ENCODE assay signal across 8 cellular contexts in genomic region chr1:111192643-111193519, GRCh38. TPM values are rescaled to one million over a fixed set of nuclear protein-coding genes. Genes with fewer than 3 reads are reported as not detected.
DNase-seq lines count a peak whose midpoint lies in the region; ATAC-seq and TF ChIP-seq lines count a peak whose summit lies in the region.

No MANE protein-coding gene starts in this region.

- peak overlapping the region; percentile 98 for H3K4me3 Mint-ChIP-seq in activated CD4-positive, alpha-beta T cell treated with anti-CD3 and anti-CD28 coated beads, Interleukin-2, amount 10 ng/mL, durations not matched to agents 24 days and 14 days

- TF ChIP-seq POLR2A in stomach (IDR thresholded peaks at IDR 0.05) (no peak), erythroblast (IDR thresholded peaks at IDR 0.05; ENCODE audit: low read length) (no peak)

- H3K4me1 ChIP-seq in stomach, result peaks cover 46 to 79% (median 54%) of the 10 kb centered on the region in 4 donors

- no peaks in the 10 kb centered on the region for H3K27me3 Mint-ChIP-seq in activated CD4-positive, alpha-beta T cell treated with anti-CD3 and anti-CD28 coated beads, Interleukin-2, amount 10 ng/mL, durations not matched to agents 24 days and 14 days

- H3K27ac Mint-ChIP-seq in activated CD4-positive, alpha-beta T cell treated with anti-CD3 and anti-CD28 coated beads, Interleukin-2, amount 10 ng/mL, durations not matched to agents 24 days and 14 days, result peak overlapping the region; percentile 86

- H3K27me3 ChIP-seq in stomach, result no peaks in the 10 kb centered on the region

- H3K36me3 ChIP-seq in stomach, result peaks cover 38 to 90% (median 69%) of the 10 kb centered on the region in 4 donors

- no peaks in the 10 kb centered on the region for H3K9me3 ChIP-seq in stomach

- no peaks in the 10 kb centered on the region for H3K9me3 Mint-ChIP-seq in activated CD4-positive, alpha-beta T cell treated with anti-CD3 and anti-CD28 coated beads, Interleukin-2, amount 10 ng/mL, durations not matched to agents 24 days and 14 days

- DNase-seq in activated CD4-positive, alpha-beta T cell treated with anti-CD3 and anti-CD28 coated beads, Interleukin-2, amount 10 ng/mL, durations not matched to agents 24 days and 14 days, result no peak
- no peak for DNase-seq in activated CD4-positive, alpha-beta T cell treated with anti-CD3 and anti-CD28 coated beads for 4 hours
- DNase-seq in T-helper 22 cell (ENCODE audit: low read depth) (peak; percentile 36), globus pallidus (ENCODE audit: low spot score) (peak; percentile 43), stomach (no peak), erythroblast (lab: John Stamatoyannopoulos, UW) (no peak), OCI-M2 (lab: John Stamatoyannopoulos, UW; ENCODE audit: unreplicated experiment) (no peak)

- no peak for TF ChIP-seq CTCF in stomach (IDR thresholded peaks at IDR 0.05)

- peaks cover 90% of the 10 kb centered on the region for H3K4me1 Mint-ChIP-seq in activated CD4-positive, alpha-beta T cell treated with anti-CD3 and anti-CD28 coated beads, Interleukin-2, amount 10 ng/mL, durations not matched to agents 24 days and 14 days

- no peak overlapping the region for H3K4me3 ChIP-seq in stomach

- ATAC-seq in GM19324 (IDR thresholded peaks at IDR 0.05; ENCODE audit: low FRiP score, unreplicated experiment), result no peak

- intact Hi-C loops in activated CD4-positive, alpha-beta T cell treated with anti-CD3 and anti-CD28 coated beads, Interleukin-2, amount 10 ng/mL, durations not matched to agents 24 days and 14 days (cut with micrococcal nuclease), result no loop called here
- intact Hi-C loops in stomach (cut with DNase I; ENCODE audit: low total_unique reads), result no loop called here

- 39 to 61% (median 48%) methylated on average over 10 of the region's 10 CpGs for WGBS in stomach, 5 donors

- H3K27ac ChIP-seq in stomach, result peak overlapping the region in 4 of 5 donors; percentile 46 to 84 (median 64)

- H3K36me3 Mint-ChIP-seq in activated CD4-positive, alpha-beta T cell treated with anti-CD3 and anti-CD28 coated beads, Interleukin-2, amount 10 ng/mL, durations not matched to agents 24 days and 14 days (ENCODE audit: low read depth), result peaks cover 100% of the 10 kb centered on the region

- no peak for TF ChIP-seq EP300 in stomach (IDR thresholded peaks at IDR 0.05)

RNA-seq across cellular contexts. Expression of gene DENND2D, which starts 7.6 kb away (rescaled TPM):
- total RNA-seq in activated CD4-positive, alpha-beta T cell treated with anti-CD3 and anti-CD28 coated beads, Interleukin-2, amount 10 ng/mL, durations not matched to agents 24 days and 14 days, result 175 and 180 TPM in 2 replicates
- total RNA-seq in stomach, result 100 to 1,000 TPM in 1 of 5 donors, 10 to 100 TPM in 4; 24.6 to 121 (median 36.0) TPM
- polyA plus RNA-seq in stomach, result 10 to 100 TPM; 35.4 to 48.5 (median 42.9) TPM

RNA-seq across cellular contexts. Expression of gene CHI3L2, which starts 34.6 kb away (rescaled TPM):
- total RNA-seq in activated CD4-positive, alpha-beta T cell treated with anti-CD3 and anti-CD28 coated beads, Interleukin-2, amount 10 ng/mL, durations not matched to agents 24 days and 14 days, result 2.3 and 3.9 TPM in 2 replicates
- total RNA-seq in stomach, result 10 to 100 TPM in 1 of 5 donors, 1 to 10 TPM in 1, not detected in 3; 2.8 to 28.1 TPM
- polyA plus RNA-seq in stomach, result 1 to 10 TPM; 1.4 to 5.7 (median 2.3) TPM

RNA-seq across cellular contexts. Expression of gene CEPT1, which starts 52.9 kb away (rescaled TPM):
- 32.4 and 32.9 TPM in 2 replicates for total RNA-seq in activated CD4-positive, alpha-beta T cell treated with anti-CD3 and anti-CD28 coated beads, Interleukin-2, amount 10 ng/mL, durations not matched to agents 24 days and 14 days
- 10 to 100 TPM in 3 of 5 donors, 1 to 10 TPM in 2; 4.6 to 71.4 (median 22.8) TPM for total RNA-seq in stomach
- polyA plus RNA-seq in stomach, result 10 to 100 TPM in 2 of 3 donors, 1 to 10 TPM in 1; 6.1 to 16.2 (median 10.8) TPM

RNA-seq across cellular contexts. Expression of gene DRAM2, which starts 53.0 kb away (rescaled TPM):
- 25.8 and 26.5 TPM in 2 replicates for total RNA-seq in activated CD4-positive, alpha-beta T cell treated with anti-CD3 and anti-CD28 coated beads, Interleukin-2, amount 10 ng/mL, durations not matched to agents 24 days and 14 days
- total RNA-seq in stomach, result 100 to 1,000 TPM in 1 of 5 donors, 10 to 100 TPM in 2, 1 to 10 TPM in 2; 2.6 to 420 (median 43.1) TPM
- polyA plus RNA-seq in stomach, result 10 to 100 TPM; 27.8 to 48.1 (median 31.7) TPM

Comparison
In these comparisons a context has a peak if more than half of its experiments do, and no peak if none do; other contexts are left out.
1. DNase-seq: peak in T-helper 22 cell (single experiment) and globus pallidus (single experiment); none in activated CD4-positive, alpha-beta T cell treated with anti-CD3 and anti-CD28 coated beads, Interleukin-2, amount 10 ng/mL, durations not matched to agents 24 days and 14 days (single experiment), activated CD4-positive, alpha-beta T cell treated with anti-CD3 and anti-CD28 coated beads for 4 hours (0 of 2), stomach (single experiment), erythroblast (0 of 2) and OCI-M2 (single experiment).